26 cellular contexts compared by ENCODE assay signal in genomic region chr5:95920822-95921221, GRCh38.
"Had no signal": no experiment of that assay in that cellular context is flagged by ENCODE, and none has a peak within 500 bp of the region (broad histone marks: within the 10 kb centered on the region; RNA-seq: fewer than 3 reads in every experiment).

No MANE protein-coding gene starts in this region.

- H3K27ac Mint-ChIP-seq: activated CD8-positive, alpha-beta T cell treated with anti-CD3 and anti-CD28 coated beads for 36 hours; activated naive CD4-positive, alpha-beta T cell treated with anti-CD3 and anti-CD28 coated beads, Interleukin-2, amount 50 U/mL, for 72 hours; activated T-helper 2 cell treated with anti-CD3 and anti-CD28 coated beads, Interferon-gamma antibody, Interleukin-2, Interleukin-4, amounts not matched to agents 10 μg/mL and 5 μg/mL and 100 μg/mL, durations not matched to agents 14 hours and 24 hours and 36 hours; stimulated activated memory B cell treated with anti-CD40 and anti-IgM and Interleukin-4, amounts not matched to agents 10 μg/mL and 1 μg/mL and 100 μg/mL, for 72 hours; stimulated activated naive CD8-positive, alpha-beta T cell treated with anti-CD3 and anti-CD28 coated beads, Interleukin-15, amount 100 ng/mL, for 72 hours had no signal

- ATAC-seq: activated CD8-positive, alpha-beta T cell treated with anti-CD3 and anti-CD28 coated beads for 36 hours; activated naive CD4-positive, alpha-beta T cell treated with anti-CD3 and anti-CD28 coated beads, Interleukin-2, amount 50 U/mL, for 72 hours; heart right ventricle; left lung; lower lobe of right lung; natural killer cell; sciatic nerve; stimulated activated memory B cell treated with anti-CD40 and anti-IgM and Interleukin-4, amounts not matched to agents 10 μg/mL and 1 μg/mL and 100 μg/mL, for 72 hours; stimulated activated naive CD8-positive, alpha-beta T cell treated with anti-CD3 and anti-CD28 coated beads, Interleukin-15, amount 100 ng/mL, for 72 hours had no signal

- H3K9me3 ChIP-seq: colonic mucosa, heart right ventricle, left lung, lower lobe of right lung, thyroid gland had no signal

- H3K4me3 ChIP-seq: colonic mucosa, heart right ventricle, left lung, lower lobe of right lung, skin epidermis, thyroid gland had no signal

- H3K9me3 Mint-ChIP-seq: activated CD8-positive, alpha-beta T cell treated with anti-CD3 and anti-CD28 coated beads for 36 hours; activated naive CD4-positive, alpha-beta T cell treated with anti-CD3 and anti-CD28 coated beads, Interleukin-2, amount 50 U/mL, for 72 hours; activated T-helper 2 cell treated with anti-CD3 and anti-CD28 coated beads, Interferon-gamma antibody, Interleukin-2, Interleukin-4, amounts not matched to agents 10 μg/mL and 5 μg/mL and 100 μg/mL, durations not matched to agents 14 hours and 24 hours and 36 hours; natural killer cell; stimulated activated memory B cell treated with anti-CD40 and anti-IgM and Interleukin-4, amounts not matched to agents 10 μg/mL and 1 μg/mL and 100 μg/mL, for 72 hours; stimulated activated naive CD8-positive, alpha-beta T cell treated with anti-CD3 and anti-CD28 coated beads, Interleukin-15, amount 100 ng/mL, for 72 hours had no signal

- DNase-seq: activated CD4-positive, alpha-beta T cell treated with anti-CD3 and anti-CD28 coated beads for 1 hour; activated CD4-positive, alpha-beta T cell treated with anti-CD3 and anti-CD28 coated beads, Interleukin-2, amount 50 U/mL, for 1 hour; activated CD8-positive, alpha-beta T cell treated with anti-CD3 and anti-CD28 coated beads for 36 hours; activated T-cell treated with anti-CD3 and anti-CD28 coated beads, Interleukin-2, amount 50 U/mL, for 48 hours; anterior cingulate cortex; cerebellar nuclear complex; colonic mucosa; effector CD8-positive, alpha-beta T cell; foreskin fibroblast; heart right ventricle; kidney glomerular epithelial cell; left lung; lower lobe of right lung; mesendoderm; natural killer cell; stimulated activated CD4-positive, alpha-beta T cell treated with anti-CD3 and anti-CD28 coated beads, Interleukin-4, amount 100 ng/mL, for 24 hours; stimulated activated CD8-positive, alpha-beta memory T cell treated with anti-CD3 and anti-CD28 coated beads, Interleukin-4, amount 100 ng/mL, for 48 hours; stimulated activated naive CD8-positive, alpha-beta T cell treated with anti-CD3 and anti-CD28 coated beads, Interleukin-15, amount 100 ng/mL, for 72 hours; substantia nigra; T-helper 2 cell; thyroid gland had no signal

- H3K36me3 ChIP-seq: colonic mucosa, heart right ventricle, lower lobe of right lung, thyroid gland had no signal

- H3K27ac ChIP-seq: colonic mucosa, heart right ventricle, left lung, lower lobe of right lung, thyroid gland had no signal

- H3K27me3 Mint-ChIP-seq: activated CD8-positive, alpha-beta T cell treated with anti-CD3 and anti-CD28 coated beads for 36 hours; stimulated activated memory B cell treated with anti-CD40 and anti-IgM and Interleukin-4, amounts not matched to agents 10 μg/mL and 1 μg/mL and 100 μg/mL, for 72 hours; stimulated activated naive CD8-positive, alpha-beta T cell treated with anti-CD3 and anti-CD28 coated beads, Interleukin-15, amount 100 ng/mL, for 72 hours had no signal

- H3K27me3 ChIP-seq: colonic mucosa, heart right ventricle, left lung, thyroid gland had no signal

- H3K36me3 Mint-ChIP-seq: natural killer cell had no signal

- H3K4me1 ChIP-seq: colonic mucosa had no signal

- H3K4me3 Mint-ChIP-seq: activated CD8-positive, alpha-beta T cell treated with anti-CD3 and anti-CD28 coated beads for 36 hours; natural killer cell; stimulated activated memory B cell treated with anti-CD40 and anti-IgM and Interleukin-4, amounts not matched to agents 10 μg/mL and 1 μg/mL and 100 μg/mL, for 72 hours; stimulated activated naive CD8-positive, alpha-beta T cell treated with anti-CD3 and anti-CD28 coated beads, Interleukin-15, amount 100 ng/mL, for 72 hours had no signal
